ENCODE assay signal across 8 cellular contexts in the genomic region with DNA sequence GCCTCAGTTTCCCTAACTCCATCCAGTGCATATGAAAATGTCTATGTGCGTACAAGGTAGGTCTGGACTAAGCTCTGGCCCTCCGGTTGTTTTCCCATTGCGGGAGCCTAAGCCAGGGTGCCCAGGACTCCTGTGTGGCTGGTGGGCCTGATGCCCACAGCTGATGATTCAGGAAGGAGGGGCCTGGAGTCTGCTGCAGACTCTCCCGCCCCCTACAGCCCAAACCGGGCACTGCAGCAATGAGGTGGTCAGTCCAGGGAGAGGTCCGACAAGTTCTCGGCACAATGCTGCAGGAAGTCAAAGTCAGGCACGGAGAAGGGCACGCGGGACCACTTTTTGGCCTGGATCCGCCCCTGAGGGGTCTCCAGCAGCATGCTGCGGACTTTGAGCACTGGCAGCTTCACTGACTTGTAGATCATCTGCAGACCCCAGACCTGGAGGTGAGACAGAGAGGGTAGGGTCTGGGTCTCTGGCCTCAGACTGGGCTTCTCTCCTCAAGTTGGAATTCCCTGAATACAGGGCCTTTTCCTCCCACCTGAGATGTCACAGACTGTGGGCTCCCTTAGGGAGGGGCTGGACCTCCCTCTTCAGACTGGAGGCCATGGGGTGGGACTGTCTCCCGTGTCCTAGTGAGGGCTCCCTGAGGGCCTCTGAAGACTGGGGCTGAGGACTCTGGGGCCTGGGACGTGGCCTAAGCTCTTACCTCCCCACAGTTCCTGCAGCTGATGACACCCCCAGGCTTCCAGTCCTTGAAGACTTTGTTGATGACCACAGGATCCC. TPM values are rescaled to one million over a fixed set of nuclear protein-coding genes. Genes with fewer than 3 reads are reported as not detected.
DNase-seq lines count a peak whose midpoint lies in the region; ATAC-seq and TF ChIP-seq lines count a peak whose summit lies in the region.

No MANE protein-coding gene starts in this region.

- TF ChIP-seq CTCF in coronary artery (IDR thresholded peaks at IDR 0.05) (peak; percentile 44), lower lobe of right lung (IDR thresholded peaks at IDR 0.05) (peak; percentile 86)

- intact Hi-C loops in lower lobe of right lung (cut with DNase I) = no loop called here

- H3K36me3 ChIP-seq in lower lobe of right lung = peaks cover 27% of the 10 kb centered on the region

- DNase-seq in NCI-H1436 (lab: John Stamatoyannopoulos, UW) = peak; percentile 47
- no peak for DNase-seq in NCI-H1436 treated with DMSO at 0.1 percent for 48 hours (lab: John Stamatoyannopoulos, UW)
- peak; percentile 62 for DNase-seq in NCI-H1092 treated with DMSO at 0.1 percent for 48 hours (lab: John Stamatoyannopoulos, UW)
- peak; percentile 45 to 76 for DNase-seq in activated CD4-positive, alpha-beta T cell treated with anti-CD3 and anti-CD28 coated beads for 24 hours (ENCODE audit: low read depth in 2 of 2)
- DNase-seq in coronary artery (ENCODE audit: low spot score) = no peak
- peak; percentile 80 for DNase-seq in lower lobe of right lung
- DNase-seq in stimulated activated CD8-positive, alpha-beta memory T cell treated with anti-CD3 and anti-CD28 coated beads, Interleukin-15, amount 100 ng/mL, for 1 hour (ENCODE audit: low read depth) = peak; percentile 47

- H3K4me1 ChIP-seq in lower lobe of right lung = peaks cover 8% of the 10 kb centered on the region

- no peak overlapping the region for H3K27ac ChIP-seq in coronary artery
- no peak overlapping the region for H3K27ac ChIP-seq in lower lobe of right lung

- H3K27me3 ChIP-seq in lower lobe of right lung (ENCODE audit: low read depth) = peaks cover 17% of the 10 kb centered on the region

- no peaks in the 10 kb centered on the region for H3K9me3 ChIP-seq in lower lobe of right lung

- H3K4me3 ChIP-seq in coronary artery = no peak overlapping the region
- H3K4me3 ChIP-seq in lower lobe of right lung = no peak overlapping the region

- ATAC-seq in lower lobe of right lung = peak; percentile 73 to 86
- ATAC-seq in HG02798 (IDR thresholded peaks at IDR 0.05; ENCODE audit: poor library complexity, unreplicated experiment) = no peak

RNA-seq across cellular contexts. Expression of a gene that starts 3.4 kb away (rescaled TPM):
- total RNA-seq in lower lobe of right lung = 1.2 TPM

RNA-seq across cellular contexts. Expression of a gene that starts 10.8 kb away (rescaled TPM):
- 40.4 TPM for total RNA-seq in lower lobe of right lung

RNA-seq across cellular contexts. Expression of a gene that starts 19.5 kb away (rescaled TPM):
- 41.6 TPM for total RNA-seq in lower lobe of right lung

RNA-seq across cellular contexts. Expression of a gene that starts 20.9 kb away (rescaled TPM):
- total RNA-seq in lower lobe of right lung = not detected

RNA-seq across cellular contexts. Expression of a gene that starts 51.3 kb away (rescaled TPM):
- total RNA-seq in lower lobe of right lung = 0.89 TPM

Comparison
In these comparisons a context has a peak if more than half of its experiments do, and no peak if none do; other contexts are left out.
1. DNase-seq: peak in NCI-H1436 (single experiment), NCI-H1092 treated with DMSO at 0.1 percent for 48 hours (single experiment), activated CD4-positive, alpha-beta T cell treated with anti-CD3 and anti-CD28 coated beads for 24 hours (2 of 2), lower lobe of right lung (single experiment) and stimulated activated CD8-positive, alpha-beta memory T cell treated with anti-CD3 and anti-CD28 coated beads, Interleukin-15, amount 100 ng/mL, for 1 hour (single experiment); none in NCI-H1436 treated with DMSO at 0.1 percent for 48 hours (single experiment) and coronary artery (single experiment).